Comparison of ENCODE assay signal across 9 cellular contexts in genomic region chr12:57609781-57610552, GRCh38. TPM values are rescaled to one million over a fixed set of nuclear protein-coding genes. Genes with fewer than 3 reads are reported as not detected.
DNase-seq lines count a peak whose midpoint lies in the region; ATAC-seq and TF ChIP-seq lines count a peak whose summit lies in the region.
"Had no signal": no experiment of that assay in that cellular context is flagged by ENCODE, and none has a peak within 500 bp of the region (broad histone marks: within the 10 kb centered on the region; RNA-seq: fewer than 3 reads in every experiment).

No MANE protein-coding gene starts in this region.

- H3K9me3 ChIP-seq in fibroblast of lung (ENCODE audit: control insufficient read depth, insufficient read depth, low read depth, low read length) (no peaks in the 10 kb centered on the region), vagina (no peaks in the 10 kb centered on the region)

- DNase-seq in activated naive CD4-positive, alpha-beta T cell treated with anti-CD3 and anti-CD28 coated beads, Interleukin-2, amount 10 ng/mL, durations not matched to agents 7 days and 5 days = no peak
- DNase-seq in activated naive CD4-positive, alpha-beta T cell treated with anti-CD3 and anti-CD28 coated beads, Interleukin-2, amount 50 U/mL, for 16 hours = no peak
- DNase-seq in fibroblast of lung (ENCODE audit: low read depth in 2 of 2) (no peak), vagina (ENCODE audit: extremely low spot score in 2 of 2) (no peak), A172 (ENCODE audit: low spot score) (no peak), NCI-H2227 (lab: John Stamatoyannopoulos, UW; ENCODE audit: unreplicated experiment) (no peak)
- DNase-seq in naive thymus-derived CD8-positive, alpha-beta T cell = no peak
- DNase-seq: NCI-H748 treated with DMSO at 0.1 percent for 48 hours had no signal

- peaks cover 19% of the 10 kb centered on the region for H3K4me1 Mint-ChIP-seq in activated naive CD4-positive, alpha-beta T cell treated with anti-CD3 and anti-CD28 coated beads, Interleukin-2, amount 10 ng/mL, durations not matched to agents 7 days and 5 days
- peaks cover 12 to 39% (median 26%) of the 10 kb centered on the region in 4 donors for H3K4me1 Mint-ChIP-seq in naive thymus-derived CD8-positive, alpha-beta T cell

- TF ChIP-seq POLR2A in vagina (IDR thresholded peaks at IDR 0.05) = no peak

- H3K79me2 ChIP-seq in fibroblast of lung (ENCODE audit: control insufficient read depth, insufficient read depth, low read length) = no peaks in the 10 kb centered on the region

- H3K4me2 ChIP-seq in fibroblast of lung (ENCODE audit: extremely low read depth, insufficient read depth, low read length) = peak overlapping the region; percentile 35

- no peaks in the 10 kb centered on the region for H3K9me3 Mint-ChIP-seq in activated naive CD4-positive, alpha-beta T cell treated with anti-CD3 and anti-CD28 coated beads, Interleukin-2, amount 10 ng/mL, durations not matched to agents 7 days and 5 days
- H3K9me3 Mint-ChIP-seq in naive thymus-derived CD8-positive, alpha-beta T cell = no peaks in the 10 kb centered on the region

- no peak overlapping the region for H3K27ac Mint-ChIP-seq in activated naive CD4-positive, alpha-beta T cell treated with anti-CD3 and anti-CD28 coated beads, Interleukin-2, amount 10 ng/mL, durations not matched to agents 7 days and 5 days
- peak overlapping the region in 6 of 10 donors; percentile 43 to 89 (median 59) for H3K27ac Mint-ChIP-seq in naive thymus-derived CD8-positive, alpha-beta T cell

- TF ChIP-seq CTCF in fibroblast of lung (conservative IDR thresholded peaks at IDR 0.05 in 1 of 2, IDR thresholded peaks at IDR 0.05 in 1 of 2; ENCODE audit: low read depth in 1 of 2, low read length in 2 of 2) (no peak), vagina (IDR thresholded peaks at IDR 0.05) (no peak)

- POLR2A ChIA-PET in naive thymus-derived CD8-positive, alpha-beta T cell (lab: Charles Lee) = interaction anchor here (0.6 to 0.8 kb wide), 3 partner anchors 33 to 132 kb away, joined by 3 read pairs; no protein-coding TSS in a partner anchor

- peaks cover 80% of the 10 kb centered on the region for H3K27me3 Mint-ChIP-seq in activated naive CD4-positive, alpha-beta T cell treated with anti-CD3 and anti-CD28 coated beads, Interleukin-2, amount 10 ng/mL, durations not matched to agents 7 days and 5 days
- peaks cover 0 to 22% (median 8%) of the 10 kb centered on the region in 5 donors for H3K27me3 Mint-ChIP-seq in naive thymus-derived CD8-positive, alpha-beta T cell

- no peak overlapping the region for H3K9ac ChIP-seq in fibroblast of lung (ENCODE audit: insufficient read depth, low read length)

- no peaks in the 10 kb centered on the region for H4K20me1 ChIP-seq in fibroblast of lung (ENCODE audit: control insufficient read depth, extremely low read depth, insufficient read depth, low read length)

- peaks cover 2% of the 10 kb centered on the region for H3K36me3 ChIP-seq in fibroblast of lung (ENCODE audit: control insufficient read depth, insufficient read depth, low read length)
- H3K36me3 ChIP-seq in vagina = no peaks in the 10 kb centered on the region

- no peak for ATAC-seq in naive thymus-derived CD8-positive, alpha-beta T cell
- ATAC-seq in GM21717 (IDR thresholded peaks at IDR 0.05; ENCODE audit: unreplicated experiment) = no peak

- peak overlapping the region; percentile 55 for H2AFZ ChIP-seq in fibroblast of lung (ENCODE audit: low read length)

- H3K27me3 ChIP-seq in fibroblast of lung (ENCODE audit: control insufficient read depth, insufficient read depth, low read length) = no peaks in the 10 kb centered on the region
- H3K27me3 ChIP-seq in vagina = no peaks in the 10 kb centered on the region

- H3K27ac ChIP-seq in fibroblast of lung (ENCODE audit: insufficient read depth, low read length) (no peak overlapping the region), vagina (peak overlapping the region; percentile 92)

- CTCF ChIA-PET in activated naive CD4-positive, alpha-beta T cell treated with anti-CD3 and anti-CD28 coated beads, Interleukin-2, amount 10 ng/mL, durations not matched to agents 7 days and 5 days (lab: Charles Lee) = interaction anchor here (1.7 to 2.2 kb wide), 2 partner anchors 11 to 18 kb away, joined by 5 to 7 read pairs; no protein-coding TSS in a partner anchor

- H3K4me3 Mint-ChIP-seq in activated naive CD4-positive, alpha-beta T cell treated with anti-CD3 and anti-CD28 coated beads, Interleukin-2, amount 10 ng/mL, durations not matched to agents 7 days and 5 days = peak overlapping the region; percentile 60
- H3K4me3 Mint-ChIP-seq in naive thymus-derived CD8-positive, alpha-beta T cell = peak overlapping the region; percentile 69 to 88 (median 84)

- H3K4me3 ChIP-seq in fibroblast of lung (replicated peaks in 1 of 4; ENCODE audit: control extremely low read depth in 1 of 4, insufficient read depth in 1 of 4, low read depth in 3 of 4, low read length in 4 of 4) = peak overlapping the region in 2 of 4 experiments; percentile 45 to 70
- peak overlapping the region; percentile 62 to 63 for H3K4me3 ChIP-seq in vagina

- H3K4me1 ChIP-seq in fibroblast of lung (ENCODE audit: control insufficient read depth, extremely low read depth, insufficient read depth, low read length) (peaks cover 13% of the 10 kb centered on the region), vagina (peaks cover 28% of the 10 kb centered on the region)

- peaks cover 2% of the 10 kb centered on the region for H3K36me3 Mint-ChIP-seq in activated naive CD4-positive, alpha-beta T cell treated with anti-CD3 and anti-CD28 coated beads, Interleukin-2, amount 10 ng/mL, durations not matched to agents 7 days and 5 days
- H3K36me3 Mint-ChIP-seq in naive thymus-derived CD8-positive, alpha-beta T cell = peaks cover 0 to 6% (median 1%) of the 10 kb centered on the region in 3 donors

- intact Hi-C loops in vagina (cut with DNase I) = loop anchor here (5.0 kb wide), 1 partner anchor 1987 kb away; the partner anchor contains the start of gene SLC16A7

RNA-seq across cellular contexts. Expression of gene ARHGEF25, which starts 1.3 kb away (rescaled TPM):
- 34.4 and 40.0 TPM in 2 replicates for total RNA-seq in fibroblast of lung
- polyA plus RNA-seq in fibroblast of lung = 12.1 and 15.7 TPM in 2 replicates
- 13.0 and 19.1 TPM in 2 replicates for polyA plus RNA-seq in fibroblast of lung (2012)
- polyA minus RNA-seq in fibroblast of lung (ENCODE audit: low replicate concordance) = 11.7 and 20.1 TPM in 2 replicates
- total RNA-seq in naive thymus-derived CD8-positive, alpha-beta T cell = under 1 TPM; 0.27 to 0.55 TPM
- polyA plus RNA-seq in naive thymus-derived CD8-positive, alpha-beta T cell = not detected
- 28.7 TPM for total RNA-seq in vagina
- 20.6 and 23.0 TPM in 2 replicates for total RNA-seq in A172 (2014; rRNA removed; shearing (Covaris generic))

RNA-seq across cellular contexts. Expression of gene DTX3, which starts 5.3 kb away (rescaled TPM):
- total RNA-seq in fibroblast of lung (16.4 and 30.4 TPM in 2 replicates), vagina (22.1 TPM)
- 12.1 and 17.3 TPM in 2 replicates for polyA plus RNA-seq in fibroblast of lung
- polyA plus RNA-seq in fibroblast of lung (2012) = 11.3 and 15.0 TPM in 2 replicates
- 20.3 and 33.1 TPM in 2 replicates for polyA minus RNA-seq in fibroblast of lung (ENCODE audit: low replicate concordance)
- 10 to 100 TPM; 36.2 to 36.3 TPM for total RNA-seq in naive thymus-derived CD8-positive, alpha-beta T cell
- polyA plus RNA-seq in naive thymus-derived CD8-positive, alpha-beta T cell = 1 to 10 TPM; 4.9 to 9.4 (median 7.7) TPM
- 13.6 and 21.3 TPM in 2 replicates for total RNA-seq in A172 (2014; rRNA removed; shearing (Covaris generic))

RNA-seq across cellular contexts. Expression of gene PIP4K2C, which starts 19.0 kb away (rescaled TPM):
- 9.0 and 11.9 TPM in 2 replicates for total RNA-seq in fibroblast of lung
- polyA plus RNA-seq in fibroblast of lung = 24.3 and 25.2 TPM in 2 replicates
- 14.0 and 14.1 TPM in 2 replicates for polyA plus RNA-seq in fibroblast of lung (2012)
- polyA minus RNA-seq in fibroblast of lung (ENCODE audit: low replicate concordance) = 17.0 and 21.8 TPM in 2 replicates
- 10 to 100 TPM; 23.4 to 24.8 TPM for total RNA-seq in naive thymus-derived CD8-positive, alpha-beta T cell
- polyA plus RNA-seq in naive thymus-derived CD8-positive, alpha-beta T cell = 10 to 100 TPM; 10.9 to 24.6 (median 22.7) TPM
- 16.7 TPM for total RNA-seq in vagina
- 42.5 and 54.0 TPM in 2 replicates for total RNA-seq in A172 (2014; rRNA removed; shearing (Covaris generic))

RNA-seq across cellular contexts. Expression of gene B4GALNT1, which starts 23.0 kb away (rescaled TPM):
- 0.51 and 2.3 TPM in 2 replicates for total RNA-seq in fibroblast of lung
- 1.3 and 3.4 TPM in 2 replicates for polyA plus RNA-seq in fibroblast of lung
- 1.1 and 3.2 TPM in 2 replicates for polyA plus RNA-seq in fibroblast of lung (2012)
- polyA minus RNA-seq in fibroblast of lung (ENCODE audit: low replicate concordance) = 1.4 and 24.5 TPM in 2 replicates
- total RNA-seq in naive thymus-derived CD8-positive, alpha-beta T cell = under 1 TPM in 1 of 2 experiments, not detected in 1; 0.30 TPM
- polyA plus RNA-seq in naive thymus-derived CD8-positive, alpha-beta T cell = not detected
- 7.6 TPM for total RNA-seq in vagina
- 61.9 and 82.6 TPM in 2 replicates for total RNA-seq in A172 (2014; rRNA removed; shearing (Covaris generic))

Comparison
In these comparisons a context has a peak if more than half of its experiments do, and no peak if none do; other contexts are left out.
1. RNA of gene ARHGEF25, which starts 1.3 kb away (total RNA-seq): 34.4 to 40.0 TPM in fibroblast of lung, 28.7 TPM in vagina (single experiment) and 20.6 to 23.0 TPM in A172; 0.27 to 0.55 TPM in naive thymus-derived CD8-positive, alpha-beta T cell; every median in the first group is over 10 times any median in the second.